ENCODE assay signal across 8 cellular contexts in the genomic region with DNA sequence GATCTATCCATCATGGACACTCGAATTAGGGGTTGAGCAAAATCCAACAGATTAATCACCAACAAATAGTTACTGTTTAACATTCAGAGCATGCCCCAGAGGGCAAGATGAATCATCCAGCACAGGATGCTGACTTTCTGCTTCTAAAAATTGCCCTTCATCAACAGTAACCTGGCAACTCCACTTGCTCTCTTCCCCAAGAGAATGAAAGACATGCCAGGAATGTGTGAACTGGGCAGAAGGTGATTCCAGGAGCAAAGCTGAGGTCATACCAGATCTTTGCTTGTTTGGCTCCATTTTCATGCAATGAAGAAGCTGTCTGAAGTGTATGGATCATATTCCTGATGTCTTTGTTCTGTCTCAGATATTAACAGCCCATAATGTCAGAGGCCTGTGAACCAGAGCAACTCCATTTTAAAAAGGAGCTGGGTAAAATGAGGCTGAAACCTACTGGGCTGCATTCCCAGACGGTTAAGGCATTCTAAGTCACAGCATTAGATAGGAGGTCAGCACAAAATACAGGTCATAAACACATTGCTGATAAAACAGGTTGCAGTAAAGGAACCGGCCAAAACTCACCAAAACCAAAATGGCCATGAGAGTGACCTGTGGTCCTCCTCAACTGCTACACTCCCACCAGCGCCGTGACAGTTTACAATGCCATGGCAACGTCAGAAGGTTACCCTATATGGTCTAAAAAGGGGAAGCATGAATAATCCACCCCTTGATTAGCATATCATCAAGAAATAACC. TPM values are rescaled to one million over a fixed set of nuclear protein-coding genes. Genes with fewer than 3 reads are reported as not detected.
DNase-seq lines count a peak whose midpoint lies in the region; ATAC-seq and TF ChIP-seq lines count a peak whose summit lies in the region.

No MANE protein-coding gene starts in this region.

- TF ChIP-seq CTCF in Calu3 (IDR thresholded peaks at IDR 0.05; ENCODE audit: unreplicated experiment) = no peak
- TF ChIP-seq CTCF in SK-N-SH (IDR thresholded peaks at IDR 0.05) = no peak
- TF ChIP-seq CTCF in dorsolateral prefrontal cortex (IDR thresholded peaks at IDR 0.05 in 54 of 56, conservative IDR thresholded peaks at IDR 0.05 in 2 of 56; ENCODE audit: low read depth in 1 of 56, partially characterized antibody in 56 of 56) = no peak
- no peak for TF ChIP-seq CTCF in tibial nerve (IDR thresholded peaks at IDR 0.05)

- H3K9me3 ChIP-seq in SK-N-SH (no peaks in the 10 kb centered on the region), tibial nerve (no peaks in the 10 kb centered on the region)

- TF ChIP-seq POLR2A in tibial nerve (IDR thresholded peaks at IDR 0.05) = no peak
- no peak for TF ChIP-seq POLR2A in GM18505 (IDR thresholded peaks at IDR 0.05; ENCODE audit: borderline replicate concordance, extremely low read depth, insufficient read depth, insufficient read length)

- H3K27me3 ChIP-seq in SK-N-SH (ENCODE audit: insufficient read depth) = no peaks in the 10 kb centered on the region
- H3K27me3 ChIP-seq in dorsolateral prefrontal cortex = no peaks in the 10 kb centered on the region
- H3K27me3 ChIP-seq in tibial nerve = no peaks in the 10 kb centered on the region

- H3K4me3 Mint-ChIP-seq in Calu3 (ENCODE audit: low read depth, unreplicated experiment) = no peak overlapping the region

- peak overlapping the region; percentile 80 for H3K4me2 ChIP-seq in SK-N-SH

- no peak for ATAC-seq in GM18505 (IDR thresholded peaks at IDR 0.05; ENCODE audit: unreplicated experiment)

- H3K36me3 ChIP-seq in SK-N-SH (replicated peaks in 1 of 2; ENCODE audit: control insufficient read depth in 1 of 2, insufficient read depth in 2 of 2, low read length in 1 of 2) = no peaks in the 10 kb centered on the region
- H3K36me3 ChIP-seq in tibial nerve = no peaks in the 10 kb centered on the region

- 69% methylated on average over 6 of the region's 6 CpGs for WGBS in SK-N-SH (ENCODE audit: low lambda C conversion rate)
- WGBS in tibial nerve, 2 donors = 30 to 40% methylated on average over 6 of the region's 6 CpGs

- peaks cover 16% of the 10 kb centered on the region for H3K79me2 ChIP-seq in SK-N-SH (ENCODE audit: insufficient read depth)

- H3K36me3 Mint-ChIP-seq in Calu3 (ENCODE audit: insufficient read depth, unreplicated experiment) = peaks cover 33% of the 10 kb centered on the region

- CTCF ChIA-PET in Calu3 (lab: Charles Lee) (interaction anchor here (0.6 to 1.1 kb wide), 4 partner anchors 21 to 93 kb away, joined by 3 to 6 read pairs (median 4); no protein-coding TSS in a partner anchor), SK-N-SH (lab: Yijun Ruan, JAX) (interaction anchor here (0.6 kb wide), 1 partner anchor 93 kb away, joined by 3 read pairs; no protein-coding TSS in a partner anchor)

- peaks cover 17% of the 10 kb centered on the region for H3F3A ChIP-seq in SK-N-SH (replicated peaks; ENCODE audit: insufficient read depth)

- no TSS peak for BruUV-seq in Calu3 (replicated peaks; lab: Mats Ljungman, UMichigan)

- H3K9me3 Mint-ChIP-seq in Calu3 (ENCODE audit: low read depth, unreplicated experiment) = no peaks in the 10 kb centered on the region

- POLR2A ChIA-PET in SK-N-SH (lab: Yijun Ruan, JAX) = no interaction called here

- peak overlapping the region in 1 of 2 experiments; percentile 82; a peak in 1 of 4 replicates for H3K4me3 ChIP-seq in SK-N-SH (ENCODE audit: low read depth in 2 of 2, low read length in 1 of 2)
- H3K4me3 ChIP-seq in dorsolateral prefrontal cortex = peak overlapping the region in 1 of 59 donors; percentile 9
- no peak overlapping the region for H3K4me3 ChIP-seq in tibial nerve

- H3K27ac Mint-ChIP-seq in Calu3 (ENCODE audit: unreplicated experiment) = peak overlapping the region; percentile 93

- peak overlapping the region; percentile 86 for H3K9ac ChIP-seq in SK-N-SH

- peaks cover 13% of the 10 kb centered on the region for H3K4me1 Mint-ChIP-seq in Calu3 (ENCODE audit: low read depth, unreplicated experiment)

- TF ChIP-seq EP300 in SK-N-SH (IDR thresholded peaks at IDR 0.05; ENCODE audit: borderline replicate concordance in 1 of 2, low read depth in 1 of 2, low read length in 1 of 2) = peak; percentile 25 to 83; a peak in 3 of 4 replicates
- TF ChIP-seq EP300 in tibial nerve (IDR thresholded peaks at IDR 0.05) = peak; percentile 74 to 91

- H2AFZ ChIP-seq in SK-N-SH (ENCODE audit: low read depth) = peak overlapping the region; percentile 61

- no peaks in the 10 kb centered on the region for H3K27me3 Mint-ChIP-seq in Calu3 (ENCODE audit: unreplicated experiment)

- DNase-seq in Calu3 (peak; percentile 64), HK-2 (ENCODE audit: unreplicated experiment) (peak; percentile 79), SK-N-SH (no peak), dorsolateral prefrontal cortex (no peak), lung microvascular endothelial cell (ENCODE audit: low read depth in 2 of 2) (peak; percentile 96 to 97), tibial nerve (ENCODE audit: low spot score in 2 of 2) (peak in 1 of 2 donors; percentile 65), NK-92 (lab: John Stamatoyannopoulos, UW; ENCODE audit: unreplicated experiment) (no peak)

- no peak for TF ChIP-seq RAD21 in SK-N-SH (IDR thresholded peaks at IDR 0.05; ENCODE audit: low read length)

- H3K27ac ChIP-seq in SK-N-SH (ENCODE audit: low read depth in 2 of 2, low read length in 1 of 2) (peak overlapping the region; percentile 90 to 94), dorsolateral prefrontal cortex (peak overlapping the region in 56 of 59 donors; percentile 50 to 100 (median 99)), tibial nerve (peak overlapping the region; percentile 97 to 100 (median 100))

- intact Hi-C loops in Calu3 (cut with micrococcal nuclease; ENCODE audit: unreplicated experiment) = no loop called here
- intact Hi-C loops in dorsolateral prefrontal cortex (cut with DNase I) = no loop called here

- H3K9me2 ChIP-seq in SK-N-SH = no peaks in the 10 kb centered on the region

- H4K20me1 ChIP-seq in SK-N-SH (ENCODE audit: insufficient read depth) = no peaks in the 10 kb centered on the region

- H3K4me1 ChIP-seq in SK-N-SH (ENCODE audit: control insufficient read depth in 1 of 2, insufficient read depth in 2 of 2, low read depth in 1 of 2, low read length in 1 of 2) = peaks cover 15 to 17% of the 10 kb centered on the region in 2 experiments
- peaks cover 6 to 33% (median 25%) of the 10 kb centered on the region in 4 donors for H3K4me1 ChIP-seq in tibial nerve

TF ChIP-seq in SK-N-SH, 30 proteins besides CTCF, POLR2A, EP300 and RAD21 (continues in another document):
- TF ChIP-seq CHD2 (IDR thresholded peaks at IDR 0.05; ENCODE audit: low read length, partially characterized antibody) = no peak
- TF ChIP-seq FOXM1 (IDR thresholded peaks at IDR 0.05; ENCODE audit: low read depth) = 0 out of 2 replicates have a peak, but pooled peaks have one; percentile 16
- TF ChIP-seq NRF1 (IDR thresholded peaks at IDR 0.05; ENCODE audit: low read depth, low read length) = no peak
- TF ChIP-seq EZH2phosphoT487 (IDR thresholded peaks at IDR 0.05; ENCODE audit: borderline replicate concordance, low read depth) = no peak
- TF ChIP-seq GABPA (IDR thresholded peaks at IDR 0.05; ENCODE audit: low read depth) = no peak
- TF ChIP-seq YY1 (IDR thresholded peaks at IDR 0.05; ENCODE audit: low read depth) = peak; percentile 66; the same call in 1 of the 2 replicates
- peak; percentile 99 for TF ChIP-seq RXRA (IDR thresholded peaks at IDR 0.05; ENCODE audit: borderline replicate concordance, low read depth)
- peak; percentile 87 for TF ChIP-seq TCF12 (IDR thresholded peaks at IDR 0.05)
- peak; percentile 98 for TF ChIP-seq FOSL2 (IDR thresholded peaks at IDR 0.05; ENCODE audit: borderline replicate concordance, low read depth)
- TF ChIP-seq, protein P1, sequence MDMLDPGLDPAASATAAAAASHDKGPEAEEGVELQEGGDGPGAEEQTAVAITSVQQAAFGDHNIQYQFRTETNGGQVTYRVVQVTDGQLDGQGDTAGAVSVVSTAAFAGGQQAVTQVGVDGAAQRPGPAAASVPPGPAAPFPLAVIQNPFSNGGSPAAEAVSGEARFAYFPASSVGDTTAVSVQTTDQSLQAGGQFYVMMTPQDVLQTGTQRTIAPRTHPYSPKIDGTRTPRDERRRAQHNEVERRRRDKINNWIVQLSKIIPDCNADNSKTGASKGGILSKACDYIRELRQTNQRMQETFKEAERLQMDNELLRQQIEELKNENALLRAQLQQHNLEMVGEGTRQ (IDR thresholded peaks at IDR 0.05; ENCODE audit: borderline replicate concordance, low read depth, low read length) = no peak
- TF ChIP-seq SMC3 (IDR thresholded peaks at IDR 0.05; ENCODE audit: low read depth, low read length) = no peak
- TF ChIP-seq POLR2AphosphoS5 (IDR thresholded peaks at IDR 0.05; ENCODE audit: low read depth, low read length) = peak; percentile 71; the same call in 1 of the 2 replicates
- no peak for TF ChIP-seq RCOR1 (IDR thresholded peaks at IDR 0.05; ENCODE audit: low read length)
- TF ChIP-seq GATA2 (CRISPR knock-in tag; IDR thresholded peaks at IDR 0.05) = no peak

RNA-seq across cellular contexts. Expression of gene ZNF367, which starts 2.5 kb away (rescaled TPM):
- total RNA-seq in Calu3 (2022) (8.6 and 9.6 TPM in 2 replicates), dorsolateral prefrontal cortex (1 to 10 TPM in 116 of 120 experiments, under 1 TPM in 4; 0.69 to 9.8 (median 1.8) TPM), lung microvascular endothelial cell (2.4 and 3.5 TPM in 2 replicates), tibial nerve (1 to 10 TPM; 2.5 to 4.3 (median 3.1) TPM)
- 1.5 TPM in 2 replicates for polyA plus RNA-seq in SK-N-SH (2012; rRNA removed)
- 1.6 and 1.7 TPM in 2 replicates for polyA plus RNA-seq in SK-N-SH (2012; cell fraction: cytosol; rRNA removed)
- polyA plus RNA-seq in SK-N-SH (2012; cell fraction: nucleus; rRNA removed) = 1.8 and 2.3 TPM in 2 replicates

RNA-seq across cellular contexts. Expression of gene HABP4, which starts 29.3 kb away (rescaled TPM):
- 9.8 and 11.6 TPM in 2 replicates for total RNA-seq in Calu3 (2022)
- 18.4 and 19.0 TPM in 2 replicates for polyA plus RNA-seq in SK-N-SH (2012; rRNA removed)
- 23.8 and 31.6 TPM in 2 replicates for polyA plus RNA-seq in SK-N-SH (2012; cell fraction: cytosol; rRNA removed)
- polyA plus RNA-seq in SK-N-SH (2012; cell fraction: nucleus; rRNA removed) = 16.8 and 18.3 TPM in 2 replicates
- 100 to 1,000 TPM in 42 of 120 experiments, 10 to 100 TPM in 78; 55.7 to 140 (median 94.3) TPM for total RNA-seq in dorsolateral prefrontal cortex
- total RNA-seq in lung microvascular endothelial cell = 5.7 and 6.9 TPM in 2 replicates
- total RNA-seq in tibial nerve = 10 to 100 TPM; 42.8 to 50.0 (median 46.3) TPM

RNA-seq across cellular contexts. Expression of gene SLC35D2, which starts 37.1 kb away (rescaled TPM):
- total RNA-seq in Calu3 (2022) (20.1 and 21.6 TPM in 2 replicates), dorsolateral prefrontal cortex (10 to 100 TPM in 105 of 120 experiments, 1 to 10 TPM in 15; 5.6 to 99.0 (median 18.4) TPM), lung microvascular endothelial cell (20.0 and 24.4 TPM in 2 replicates), tibial nerve (10 to 100 TPM; 25.1 to 66.6 (median 32.0) TPM)
- 26.1 and 27.0 TPM in 2 replicates for polyA plus RNA-seq in SK-N-SH (2012; rRNA removed)
- 35.4 and 41.2 TPM in 2 replicates for polyA plus RNA-seq in SK-N-SH (2012; cell fraction: cytosol; rRNA removed)
- 16.6 and 24.0 TPM in 2 replicates for polyA plus RNA-seq in SK-N-SH (2012; cell fraction: nucleus; rRNA removed)

Comparison
In these comparisons a context has a peak if more than half of its experiments do, and no peak if none do; other contexts are left out.
1. DNase-seq: peak in Calu3 (single experiment), HK-2 (single experiment) and lung microvascular endothelial cell (2 of 2); none in SK-N-SH (single experiment), dorsolateral prefrontal cortex (0 of 10) and NK-92 (single experiment).
2. Peak in every context shown above with its lines, with median percentiles within 50 percentile points of each other: H3K27ac ChIP-seq.